20 cellular contexts compared by ENCODE assay signal in genomic region chr3:132912416-132912753, GRCh38.
DNase-seq lines count a peak whose midpoint lies in the region; ATAC-seq, FAIRE-seq and TF ChIP-seq lines count a peak whose summit lies in the region.
"Had no signal": no experiment of that assay in that cellular context is flagged by ENCODE, and none has a peak within 500 bp of the region (broad histone marks: within the 10 kb centered on the region; RNA-seq: fewer than 3 reads in every experiment).

No MANE protein-coding gene starts in this region.

- H3K4me2 ChIP-seq in K562 (ENCODE audit: insufficient read depth, low read length) (peak overlapping the region; percentile 50; the same call in 1 of the 2 replicates), osteoblast (ENCODE audit: insufficient read depth, low read length) (peak overlapping the region; percentile 55)

- H4K20me1 ChIP-seq in K562 (replicated peaks; ENCODE audit: control insufficient read depth, insufficient read depth, low read length) (no peaks in the 10 kb centered on the region), osteoblast (ENCODE audit: insufficient read depth, low read length) (no peaks in the 10 kb centered on the region)

- no peaks in the 10 kb centered on the region for H3K9me1 ChIP-seq in K562 (ENCODE audit: control insufficient read depth, insufficient read depth, low read length)

- no peak for TF ChIP-seq CTCF in left ventricle myocardium inferior (IDR thresholded peaks at IDR 0.05; ENCODE audit: borderline replicate concordance)
- no peak for TF ChIP-seq CTCF in K562 (IDR thresholded peaks at IDR 0.05 in 2 of 3, conservative IDR thresholded peaks at IDR 0.05 in 1 of 3; ENCODE audit: insufficient read depth in 2 of 3, low read depth in 1 of 3, low read length in 3 of 3)
- TF ChIP-seq CTCF in osteoblast (IDR thresholded peaks at IDR 0.05; ENCODE audit: extremely low read depth, low read depth, low read length): no peak

- TF ChIP-seq EP300 in K562 (IDR thresholded peaks at IDR 0.05; ENCODE audit: low read length): no peak

- H3K4me1 ChIP-seq in left ventricle myocardium inferior: no peaks in the 10 kb centered on the region
- H3K4me1 ChIP-seq in K562 (replicated peaks in 1 of 2; ENCODE audit: control insufficient read depth in 2 of 2, insufficient read depth in 2 of 2, low read length in 2 of 2): peaks cover 0 to 7% of the 10 kb centered on the region in 2 experiments; a peak in 3 of 5 replicates
- peaks cover 20% of the 10 kb centered on the region for H3K4me1 ChIP-seq in osteoblast (ENCODE audit: insufficient read depth, low read length)

- in situ Hi-C loops in K562 (cut with MboI): no loop called here

- 5% methylated on average over 2 of the region's 3 CpGs for WGBS in K562 (ENCODE audit: insufficient coverage, low coverage, missing lambda C conversion rate)

- H2AFZ ChIP-seq in K562 (ENCODE audit: low read depth, low read length): peak overlapping the region; percentile 78
- H2AFZ ChIP-seq in osteoblast (ENCODE audit: low read length): peak overlapping the region; percentile 30

- H3K9me3 ChIP-seq in left ventricle myocardium inferior (replicated peaks) (peaks cover 17% of the 10 kb centered on the region), K562 (replicated peaks; ENCODE audit: control insufficient read depth, insufficient read depth, low read depth, low read length) (no peaks in the 10 kb centered on the region), osteoblast (ENCODE audit: low read depth, low read length) (no peaks in the 10 kb centered on the region)

- H3K27ac ChIP-seq in left ventricle myocardium inferior (replicated peaks) (peak overlapping the region; percentile 35), K562 (ENCODE audit: extremely low read depth, low read depth, low read length) (peak overlapping the region; percentile 72), osteoblast (ENCODE audit: low read depth, low read length) (peak overlapping the region; percentile 59)
- H3K27ac ChIP-seq: SK-N-MC had no signal

- H3K9ac ChIP-seq in K562 (ENCODE audit: insufficient read depth in 1 of 2, low read depth in 2 of 2, low read length in 2 of 2): no peak overlapping the region

- CTCF ChIA-PET in K562 (lab: Yijun Ruan, JAX; ENCODE audit: low intra/inter-chr PET ratio): no interaction called here

- H3K79me2 ChIP-seq in K562 (ENCODE audit: control insufficient read depth, insufficient read depth, low read length) (no peaks in the 10 kb centered on the region), osteoblast (ENCODE audit: insufficient read depth, low read length) (no peaks in the 10 kb centered on the region)

- no peak for DNase-seq in left ventricle myocardium inferior
- no peak for DNase-seq in left ventricle myocardium superior
- peak in 3 of 4 experiments; percentile 4 to 44 (median 15) for DNase-seq in K562 (ENCODE audit: extremely low read depth in 1 of 4, low spot score in 3 of 4)
- no peak for DNase-seq in osteoblast (ENCODE audit: insufficient read length, low spot score, missing footprints)
- DNase-seq in NCI-H1105 treated with DMSO at 0.1 percent for 48 hours (lab: John Stamatoyannopoulos, UW): no peak
- no peak for DNase-seq in kidney glomerular epithelial cell (lab: John Stamatoyannopoulos, UW)
- no peak for DNase-seq in SW 1271 (lab: John Stamatoyannopoulos, UW)
- DNase-seq: DMS79 treated with DMSO at 0.1 percent for 48 hours, H7, HFFc6, KBM-7, NCI-H1105, NCI-H1694 treated with DMSO at 0.1 percent for 48 hours, NCI-H2081 treated with DMSO at 0.1 percent for 48 hours, NCI-H446, NCI-H526, Right ventricle myocardium superior had no signal

- H3K4me3 ChIP-seq in left ventricle myocardium inferior (no peak overlapping the region), K562 (no peak overlapping the region), osteoblast (ENCODE audit: insufficient read depth, low read length) (no peak overlapping the region)
- H3K4me3 ChIP-seq: SK-N-MC had no signal

- intact Hi-C loops in left ventricle myocardium inferior (cut with micrococcal nuclease): no loop called here
- intact Hi-C loops in left ventricle myocardium superior (cut with micrococcal nuclease): no loop called here
- intact Hi-C loops in K562 (cut with micrococcal nuclease): no loop called here

- H3K36me3 ChIP-seq in left ventricle myocardium inferior (no peaks in the 10 kb centered on the region), K562 (ENCODE audit: control insufficient read depth, insufficient read depth, low read length) (no peaks in the 10 kb centered on the region), osteoblast (ENCODE audit: insufficient read depth, low read length) (no peaks in the 10 kb centered on the region)

- ATAC-seq in left ventricle myocardium superior (no peak), K562 (peak; percentile 86), HG02571 (IDR thresholded peaks at IDR 0.05; ENCODE audit: unreplicated experiment) (no peak)

- no peaks in the 10 kb centered on the region for H3K27me3 ChIP-seq in left ventricle myocardium inferior (ENCODE audit: low read depth)
- no peaks in the 10 kb centered on the region for H3K27me3 ChIP-seq in K562 (ENCODE audit: control insufficient read depth in 2 of 2, insufficient read depth in 2 of 2, low read length in 2 of 2)
- H3K27me3 ChIP-seq in osteoblast (ENCODE audit: insufficient read depth, low read length): no peaks in the 10 kb centered on the region

- BruUV-seq in K562 (replicated peaks; lab: Mats Ljungman, UMichigan): no TSS peak

- no peak for TF ChIP-seq POLR2A in K562 (conservative IDR thresholded peaks at IDR 0.05)

- FAIRE-seq in K562 (lab: Jason Lieb, UNC): peak; percentile 15
- FAIRE-seq: RCC 7860 had no signal

- POLR2A ChIA-PET in K562 (lab: Yijun Ruan, JAX): interaction anchor here (0.6 kb wide), 1 partner anchor 14 kb away, joined by 4 read pairs; no protein-coding TSS in a partner anchor

- no peak for TF ChIP-seq RAD21 in K562 (CRISPR knock-in tag; conservative IDR thresholded peaks at IDR 0.05 in 1 of 2, IDR thresholded peaks at IDR 0.05 in 1 of 2)

TF ChIP-seq in K562, 482 proteins besides CTCF, POLR2A, EP300 and RAD21 (continues in another document):
- TF ChIP-seq HES1 (IDR thresholded peaks at IDR 0.05; ENCODE audit: low read depth): no peak
- TF ChIP-seq STAT5B (CRISPR knock-in tag; IDR thresholded peaks at IDR 0.05): no peak
- no peak for TF ChIP-seq JUNB (CRISPR knock-in tag; conservative IDR thresholded peaks at IDR 0.05)
- no peak for TF ChIP-seq GTF2B (IDR thresholded peaks at IDR 0.05; ENCODE audit: extremely low read depth, insufficient read length)
- TF ChIP-seq RBM15 (IDR thresholded peaks at IDR 0.05; ENCODE audit: insufficient read depth, low read length): no peak
- 0 out of 2 replicates have a peak, but pooled peaks have one; percentile 15 for TF ChIP-seq ZNF589 (CRISPR knock-in tag; IDR thresholded peaks at IDR 0.05; ENCODE audit: low read depth)
- no peak for TF ChIP-seq ATF1 (CRISPR knock-in tag; IDR thresholded peaks at IDR 0.05)
- TF ChIP-seq ATF1 (tag; IDR thresholded peaks at IDR 0.05): peak; percentile 41; the same call in 1 of the 2 replicates
- TF ChIP-seq, protein P1, sequence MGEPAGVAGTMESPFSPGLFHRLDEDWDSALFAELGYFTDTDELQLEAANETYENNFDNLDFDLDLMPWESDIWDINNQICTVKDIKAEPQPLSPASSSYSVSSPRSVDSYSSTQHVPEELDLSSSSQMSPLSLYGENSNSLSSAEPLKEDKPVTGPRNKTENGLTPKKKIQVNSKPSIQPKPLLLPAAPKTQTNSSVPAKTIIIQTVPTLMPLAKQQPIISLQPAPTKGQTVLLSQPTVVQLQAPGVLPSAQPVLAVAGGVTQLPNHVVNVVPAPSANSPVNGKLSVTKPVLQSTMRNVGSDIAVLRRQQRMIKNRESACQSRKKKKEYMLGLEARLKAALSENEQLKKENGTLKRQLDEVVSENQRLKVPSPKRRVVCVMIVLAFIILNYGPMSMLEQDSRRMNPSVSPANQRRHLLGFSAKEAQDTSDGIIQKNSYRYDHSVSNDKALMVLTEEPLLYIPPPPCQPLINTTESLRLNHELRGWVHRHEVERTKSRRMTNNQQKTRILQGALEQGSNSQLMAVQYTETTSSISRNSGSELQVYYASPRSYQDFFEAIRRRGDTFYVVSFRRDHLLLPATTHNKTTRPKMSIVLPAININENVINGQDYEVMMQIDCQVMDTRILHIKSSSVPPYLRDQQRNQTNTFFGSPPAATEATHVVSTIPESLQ (CRISPR knock-in tag; IDR thresholded peaks at IDR 0.05): no peak
- no peak for TF ChIP-seq TAL1 (IDR thresholded peaks at IDR 0.05)
- TF ChIP-seq SP2 (IDR thresholded peaks at IDR 0.05; ENCODE audit: extremely low read depth, low read depth, low read length, poor library complexity, severe bottlenecking): no peak
- no peak for TF ChIP-seq FOXO4 (CRISPR knock-in tag; IDR thresholded peaks at IDR 0.05)

Comparison
In these comparisons a context has a peak if more than half of its experiments do, and no peak if none do; other contexts are left out.
1. DNase-seq: peak in K562 (3 of 4); none in left ventricle myocardium inferior (single experiment), left ventricle myocardium superior (single experiment), osteoblast (single experiment), NCI-H1105 treated with DMSO at 0.1 percent for 48 hours (single experiment), kidney glomerular epithelial cell (single experiment) and SW 1271 (0 of 2).
2. Peak in every context shown above with its lines, with median percentiles within 50 percentile points of each other: H3K27ac ChIP-seq.